ENCODE assay signal across 8 cellular contexts in the genomic region with DNA sequence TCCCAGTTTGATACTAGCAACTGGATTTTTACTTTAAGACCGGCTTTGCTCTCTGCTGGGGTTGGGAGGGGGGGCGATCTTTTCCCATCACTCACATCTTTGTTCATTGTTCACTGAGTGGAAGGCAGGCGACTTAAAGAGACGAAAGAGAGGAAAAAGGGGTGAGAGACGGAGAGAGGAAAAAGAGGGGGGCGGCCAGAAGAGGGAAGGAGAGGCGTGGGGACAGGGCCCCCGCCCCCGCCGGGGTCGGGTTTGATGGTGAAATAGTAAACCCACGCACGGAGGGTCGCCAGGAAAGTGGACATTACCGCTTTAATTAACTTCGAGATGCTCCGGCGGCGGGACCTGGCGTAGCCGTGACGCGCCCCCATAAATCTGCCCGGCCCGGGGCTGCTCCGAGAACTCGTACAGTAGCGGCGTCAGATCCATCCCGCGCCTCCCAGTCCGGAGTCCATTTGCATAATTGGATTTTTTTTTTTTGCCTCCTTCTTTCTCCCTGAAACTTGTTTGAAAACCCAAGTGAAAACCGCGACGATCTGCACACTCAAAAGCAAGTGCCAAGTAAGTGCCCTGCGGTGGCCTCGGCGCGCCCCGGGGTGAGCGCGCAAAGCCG.
DNase-seq lines count a peak whose midpoint lies in the region; ATAC-seq and TF ChIP-seq lines count a peak whose summit lies in the region.

No MANE protein-coding gene starts in this region.

- H3K4me3 Mint-ChIP-seq in activated T-cell treated with anti-CD3 and anti-CD28 coated beads, Interleukin-2, amount 50 U/mL, for 24 hours: peak overlapping the region; percentile 43

- peaks cover 83% of the 10 kb centered on the region for H3K27me3 Mint-ChIP-seq in activated T-cell treated with anti-CD3 and anti-CD28 coated beads, Interleukin-2, amount 50 U/mL, for 24 hours

- no peak overlapping the region for H3K27ac Mint-ChIP-seq in activated T-cell treated with anti-CD3 and anti-CD28 coated beads, Interleukin-2, amount 50 U/mL, for 24 hours

- H3K27ac ChIP-seq in ascending aorta (no peak overlapping the region), thoracic aorta (no peak overlapping the region)

- ATAC-seq in thoracic aorta (ENCODE audit: insufficient number of reproducible peaks, low FRiP score, low read depth): no peak
- ATAC-seq in GM18868 (IDR thresholded peaks at IDR 0.05; ENCODE audit: unreplicated experiment): no peak
- no peak for ATAC-seq in GM19023 (IDR thresholded peaks at IDR 0.05; ENCODE audit: unreplicated experiment)

- no peaks in the 10 kb centered on the region for H3K36me3 Mint-ChIP-seq in activated T-cell treated with anti-CD3 and anti-CD28 coated beads, Interleukin-2, amount 50 U/mL, for 24 hours (ENCODE audit: low read depth)

- peaks cover 20% of the 10 kb centered on the region for H3K27me3 ChIP-seq in ascending aorta
- H3K27me3 ChIP-seq in thoracic aorta (replicated peaks; ENCODE audit: insufficient read depth): no peaks in the 10 kb centered on the region

- intact Hi-C loops in ascending aorta (cut with DNase I): loop anchor here (10.0 kb wide), 1 partner anchor 417 kb away; no protein-coding TSS in a partner anchor
- intact Hi-C loops in lower leg skin (cut with DNase I; ENCODE audit: low total_unique reads): no loop called here

- H3K4me1 ChIP-seq in ascending aorta (peaks cover 11 to 20% of the 10 kb centered on the region in 2 donors), thoracic aorta (ENCODE audit: control insufficient read depth in 1 of 2, low read depth in 2 of 2) (peaks cover 18 to 40% of the 10 kb centered on the region in 2 donors)

- TF ChIP-seq CTCF in ascending aorta (IDR thresholded peaks at IDR 0.05) (no peak), thoracic aorta (IDR thresholded peaks at IDR 0.05) (no peak), lower leg skin (IDR thresholded peaks at IDR 0.05) (no peak)

- no peaks in the 10 kb centered on the region for H3K9me3 ChIP-seq in ascending aorta
- H3K9me3 ChIP-seq in thoracic aorta: no peaks in the 10 kb centered on the region

- H3K9me3 Mint-ChIP-seq in activated T-cell treated with anti-CD3 and anti-CD28 coated beads, Interleukin-2, amount 50 U/mL, for 24 hours: no peaks in the 10 kb centered on the region

- H3K4me1 Mint-ChIP-seq in activated T-cell treated with anti-CD3 and anti-CD28 coated beads, Interleukin-2, amount 50 U/mL, for 24 hours (ENCODE audit: low read depth): peaks cover 30% of the 10 kb centered on the region

- WGBS in lower leg skin, 2 donors: 1 to 2% methylated on average over 43 of the region's 43 CpGs

- DNase-seq in activated T-cell treated with anti-CD3 and anti-CD28 coated beads, Interleukin-2, amount 50 U/mL, for 24 hours: no peak
- no peak for DNase-seq in activated T-cell treated with anti-CD3 and anti-CD28 coated beads for 4 hours
- DNase-seq in ascending aorta (ENCODE audit: low spot score in 2 of 2): no peak
- DNase-seq in medulla oblongata (ENCODE audit: extremely low spot score): peak; percentile 49
- no peak for DNase-seq in thoracic aorta (ENCODE audit: low spot score)
- no peak for DNase-seq in lower leg skin (ENCODE audit: low spot score in 2 of 2)

- H3K36me3 ChIP-seq in ascending aorta (no peaks in the 10 kb centered on the region), thoracic aorta (no peaks in the 10 kb centered on the region)

- no peak for TF ChIP-seq POLR2A in lower leg skin (IDR thresholded peaks at IDR 0.05)

- H3K4me3 ChIP-seq in ascending aorta: peak overlapping the region; percentile 67 to 75
- H3K4me3 ChIP-seq in thoracic aorta: peak overlapping the region; percentile 79
- H3K4me3 ChIP-seq in lower leg skin (ENCODE audit: low read depth, poor library complexity, severe bottlenecking): no peak overlapping the region
